In the genomic region with DNA sequence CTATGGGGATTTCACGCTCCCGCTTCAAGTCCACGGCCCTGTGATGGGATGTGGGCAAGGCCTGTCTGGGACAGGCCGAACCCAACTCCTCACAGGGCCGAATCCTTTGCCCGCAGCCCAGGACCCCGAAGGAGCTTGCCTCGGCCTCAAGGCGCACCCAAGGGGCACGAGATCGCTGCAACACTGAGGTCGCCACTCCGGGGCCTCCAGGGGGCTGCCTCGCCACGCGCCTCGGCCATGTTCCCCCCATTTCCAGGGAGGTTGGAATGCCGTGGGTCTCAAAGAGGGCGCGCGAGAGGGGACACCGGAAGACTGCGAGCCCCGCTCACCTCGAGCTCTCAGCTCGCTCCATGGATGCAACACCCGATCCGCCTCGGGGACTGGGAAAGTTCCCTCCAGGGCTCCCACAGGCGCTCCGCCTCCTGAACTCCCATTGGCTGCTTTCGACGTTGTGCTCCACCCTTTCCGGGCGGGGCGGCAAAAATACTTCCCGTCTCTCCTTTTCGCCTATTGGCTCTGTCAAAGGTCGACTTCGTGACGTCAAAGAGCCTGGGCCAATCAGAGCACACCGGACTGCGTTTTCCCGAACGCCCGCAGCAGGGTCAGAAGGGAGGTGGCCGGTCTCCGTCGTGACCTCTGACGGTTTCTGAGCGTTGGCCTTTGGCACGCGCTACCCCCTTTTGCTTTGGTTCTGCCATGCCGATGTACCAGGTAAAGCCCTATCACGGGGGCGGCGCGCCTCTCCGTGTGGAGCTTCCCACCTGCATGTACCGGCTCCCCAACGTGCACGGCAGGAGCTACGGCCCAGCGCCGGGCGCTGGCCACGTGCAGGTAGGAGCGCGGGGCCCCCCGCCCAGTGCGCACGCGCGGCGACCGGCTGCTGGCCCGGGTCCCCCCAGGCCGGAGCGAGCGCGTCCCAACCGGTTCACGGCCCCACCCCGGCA, we compare ENCODE assay signal across 8 cellular contexts. TPM values are rescaled to one million over a fixed set of nuclear protein-coding genes. Genes with fewer than 3 reads are reported as not detected.
DNase-seq lines count a peak whose midpoint lies in the region; ATAC-seq and TF ChIP-seq lines count a peak whose summit lies in the region.

AIMP2 (plus strand) TSS at position 605 of the 944 bp plus-strand sequence; CDS start at position 697, 92 bp downstream.
PMS2 (minus strand) TSS at position 382 of the 944 bp plus-strand sequence; CDS start at position 352, 30 bp downstream.

- DNase-seq in COLO668 (lab: John Stamatoyannopoulos, UW; ENCODE audit: unreplicated experiment): peak; percentile 99
- peak; percentile 94 for DNase-seq in HS-27A (ENCODE audit: low read depth)
- DNase-seq in NK-92 (lab: John Stamatoyannopoulos, UW; ENCODE audit: unreplicated experiment): peak; percentile 74
- peak; percentile 93 to 94 for DNase-seq in activated CD8-positive, alpha-beta memory T cell treated with anti-CD3 and anti-CD28 coated beads for 1 hour (ENCODE audit: extremely low read depth in 1 of 2, low read depth in 1 of 2)
- DNase-seq in effector CD4-positive, alpha-beta T cell: peak; percentile 96
- peak; percentile 99 for DNase-seq in lung (ENCODE audit: low spot score)
- DNase-seq in stimulated activated CD4-positive, alpha-beta T cell treated with anti-CD3 and anti-CD28 coated beads, TNF-alpha, amount 100 ng/mL, for 4 hours (ENCODE audit: low read depth in 3 of 3): peak; percentile 89 to 95 (median 93)

- H3K4me3 ChIP-seq in lung: peak within 1 kb of the TSS; percentile 85

- ATAC-seq in GM19467 (IDR thresholded peaks at IDR 0.05; ENCODE audit: unreplicated experiment) (peak; percentile 91), lung (ENCODE audit: insufficient read depth, low FRiP score) (peak; percentile 92)

- peaks cover 0 to 16% of the 10 kb centered on the region in 2 donors for H3K4me1 ChIP-seq in lung (ENCODE audit: control insufficient read depth in 2 of 2, insufficient read depth in 2 of 2, low read length in 2 of 2)

- peaks cover 0 to 5% of the 10 kb centered on the region in 2 donors for H3K36me3 ChIP-seq in lung (ENCODE audit: control insufficient read depth in 2 of 2, insufficient read depth in 2 of 2, low read length in 2 of 2)

- no peaks in the 10 kb centered on the region for H3K9me3 ChIP-seq in lung (ENCODE audit: control insufficient read depth in 2 of 2, insufficient read depth in 1 of 2, low read length in 1 of 2)

- no peak for TF ChIP-seq CTCF in lung (IDR thresholded peaks at IDR 0.05; ENCODE audit: control extremely low read depth, extremely low read depth)

- H3K27me3 ChIP-seq in lung (ENCODE audit: control insufficient read depth, insufficient read depth): no peaks in the 10 kb centered on the region

- peak within 1 kb of the TSS; percentile 97 to 99 for H3K27ac ChIP-seq in lung (ENCODE audit: low read depth in 1 of 2, low read length in 1 of 2)

- 0% methylated on average over 73 to 84 of the region's 84 CpGs for WGBS in lung, 2 donors

RNA-seq across cellular contexts. Expression of gene AIMP2, which starts in this region (rescaled TPM):
- 10 to 100 TPM; 25.2 to 34.5 TPM for total RNA-seq in lung
- polyA plus RNA-seq in lung: 10 to 100 TPM; 18.0 to 44.2 TPM

RNA-seq across cellular contexts. Expression of gene PMS2, which starts in this region (rescaled TPM):
- total RNA-seq in lung: 10 to 100 TPM; 10.8 to 19.1 TPM
- polyA plus RNA-seq in lung: 1 to 10 TPM; 3.5 to 4.9 TPM

Comparison
In these comparisons a context has a peak if more than half of its experiments do, and no peak if none do; other contexts are left out.
1. Peak in every context shown above with its lines: DNase-seq, ATAC-seq, H3K4me3 ChIP-seq and H3K27ac ChIP-seq.